16 cellular contexts compared by ENCODE assay signal in genomic region chr11:93541154-93541553, GRCh38. TPM values are rescaled to one million over a fixed set of nuclear protein-coding genes. Genes with fewer than 3 reads are reported as not detected.
DNase-seq lines count a peak whose midpoint lies in the region; ATAC-seq and TF ChIP-seq lines count a peak whose summit lies in the region.
"Had no signal": no experiment of that assay in that cellular context is flagged by ENCODE, and none has a peak within 500 bp of the region (broad histone marks: within the 10 kb centered on the region; RNA-seq: fewer than 3 reads in every experiment).

No MANE protein-coding gene starts in this region.

- peaks cover 12 to 19% (median 15%) of the 10 kb centered on the region in 3 donors for H3K4me1 Mint-ChIP-seq in IgD-negative memory B cell

- intact Hi-C loops in heart left ventricle (cut with DNase I) (loop anchor here in 9 of 10 donors (5.0 to 10.0 kb wide), 8 partner anchors 59 to 596 kb away; no protein-coding TSS in a partner anchor), left ventricle myocardium superior (cut with micrococcal nuclease) (loop anchor here (10.0 kb wide), 1 partner anchor 114 kb away; no protein-coding TSS in a partner anchor), breast epithelium (cut with DNase I; ENCODE audit: low total_unique reads) (no loop called here), esophagus muscularis mucosa (cut with DNase I) (no loop called here)

- H3K27ac ChIP-seq in heart left ventricle: peak overlapping the region in 10 of 12 donors; percentile 80 to 96 (median 88)
- H3K27ac ChIP-seq in breast epithelium: peak overlapping the region; percentile 30 to 93
- H3K27ac ChIP-seq in suprapubic skin: peak overlapping the region; percentile 90
- peak overlapping the region in 2 of 4 donors; percentile 84 to 88 for H3K27ac ChIP-seq in esophagus muscularis mucosa (replicated peaks in 1 of 4)

- TF ChIP-seq CTCF in heart left ventricle (IDR thresholded peaks at IDR 0.05): no peak
- TF ChIP-seq CTCF in breast epithelium (IDR thresholded peaks at IDR 0.05): no peak
- no peak for TF ChIP-seq CTCF in suprapubic skin (IDR thresholded peaks at IDR 0.05)
- TF ChIP-seq CTCF in esophagus muscularis mucosa (IDR thresholded peaks at IDR 0.05): no peak

- no peak overlapping the region for H3K27ac Mint-ChIP-seq in IgD-negative memory B cell

- H3K4me3 ChIP-seq in heart left ventricle: no peak overlapping the region
- no peak overlapping the region for H3K4me3 ChIP-seq in breast epithelium
- no peak overlapping the region for H3K4me3 ChIP-seq in suprapubic skin
- no peak overlapping the region for H3K4me3 ChIP-seq in esophagus muscularis mucosa
- H3K4me3 ChIP-seq: ovary had no signal

- no peaks in the 10 kb centered on the region for H3K36me3 ChIP-seq in heart left ventricle
- no peaks in the 10 kb centered on the region for H3K36me3 ChIP-seq in breast epithelium
- no peaks in the 10 kb centered on the region for H3K36me3 ChIP-seq in suprapubic skin
- H3K36me3 ChIP-seq in esophagus muscularis mucosa: no peaks in the 10 kb centered on the region
- H3K36me3 ChIP-seq: ovary, Peyer's patch had no signal

- H3K4me3 Mint-ChIP-seq in IgD-negative memory B cell: peak overlapping the region in 3 of 4 donors; percentile 1 to 85 (median 63)

- ATAC-seq in heart left ventricle (no peak), left ventricle myocardium superior (no peak), HG03354 (IDR thresholded peaks at IDR 0.05; ENCODE audit: poor library complexity, severe bottlenecking, unreplicated experiment) (no peak)

- H3K36me3 Mint-ChIP-seq in IgD-negative memory B cell: no peaks in the 10 kb centered on the region

- peaks cover 0 to 68% (median 47%) of the 10 kb centered on the region in 12 donors for H3K4me1 ChIP-seq in heart left ventricle
- H3K4me1 ChIP-seq in breast epithelium: peaks cover 0 to 9% of the 10 kb centered on the region in 2 donors
- peaks cover 57% of the 10 kb centered on the region for H3K4me1 ChIP-seq in suprapubic skin
- H3K4me1 ChIP-seq in esophagus muscularis mucosa: peaks cover 30 to 60% (median 49%) of the 10 kb centered on the region in 4 donors

- TF ChIP-seq POLR2A in heart left ventricle (IDR thresholded peaks at IDR 0.05) (no peak), breast epithelium (IDR thresholded peaks at IDR 0.05) (no peak), suprapubic skin (IDR thresholded peaks at IDR 0.05) (no peak), esophagus muscularis mucosa (IDR thresholded peaks at IDR 0.05; ENCODE audit: low read depth) (no peak)

- no peaks in the 10 kb centered on the region for H3K27me3 Mint-ChIP-seq in IgD-negative memory B cell

- H3K27me3 ChIP-seq in heart left ventricle: no peaks in the 10 kb centered on the region
- no peaks in the 10 kb centered on the region for H3K27me3 ChIP-seq in breast epithelium
- H3K27me3 ChIP-seq in suprapubic skin: no peaks in the 10 kb centered on the region
- H3K27me3 ChIP-seq in esophagus muscularis mucosa: no peaks in the 10 kb centered on the region
- H3K27me3 ChIP-seq: ovary, Peyer's patch had no signal

- no peak for DNase-seq in heart left ventricle
- no peak for DNase-seq in left ventricle myocardium superior
- DNase-seq in breast epithelium (ENCODE audit: low spot score in 2 of 2): no peak
- DNase-seq in suprapubic skin (ENCODE audit: low spot score in 2 of 2): no peak
- no peak for DNase-seq in HPDE6-E6E7 (ENCODE audit: extremely low spot score)
- no peak for DNase-seq in esophagus muscularis mucosa (ENCODE audit: extremely low spot score)
- DNase-seq: activated gamma-delta T cell treated with Interleukin-2 at 50 U/mL for 16 hours; aorta; DMS 273 treated with DMSO at 0.1 percent for 48 hours; left colon; NCI-H1105 treated with DMSO at 0.1 percent for 48 hours; ovary; Peyer's patch; stimulated activated CD4-positive, alpha-beta T cell treated with anti-CD3 and anti-CD28 coated beads, Interleukin-2, amount 100 ng/mL, for 48 hours had no signal

- WGBS in heart left ventricle, 4 donors: 98 to 100% (median 99%) methylated on average over 1 of the region's 1 CpG
- WGBS in suprapubic skin: 79% methylated on average over 1 of the region's 1 CpG
- WGBS in esophagus muscularis mucosa: 100% methylated on average over 1 of the region's 1 CpG

- no peaks in the 10 kb centered on the region for H3K9me3 ChIP-seq in heart left ventricle
- no peaks in the 10 kb centered on the region for H3K9me3 ChIP-seq in breast epithelium
- H3K9me3 ChIP-seq in suprapubic skin: no peaks in the 10 kb centered on the region
- H3K9me3 ChIP-seq in esophagus muscularis mucosa: no peaks in the 10 kb centered on the region
- H3K9me3 ChIP-seq: ovary, Peyer's patch had no signal

- TF ChIP-seq EP300 in suprapubic skin (IDR thresholded peaks at IDR 0.05) (no peak), esophagus muscularis mucosa (IDR thresholded peaks at IDR 0.05) (no peak)

- no peaks in the 10 kb centered on the region for H3K9me3 Mint-ChIP-seq in IgD-negative memory B cell

RNA-seq across cellular contexts. Expression of gene SMCO4, which starts 2.0 kb away (rescaled TPM):
- total RNA-seq in heart left ventricle (10 to 100 TPM; 28.5 to 71.7 (median 52.5) TPM), left ventricle myocardium superior (50.7 TPM), breast epithelium (10 to 100 TPM; 13.4 to 64.4 (median 21.0) TPM), suprapubic skin (10 to 100 TPM; 12.1 to 53.1 (median 26.9) TPM), esophagus muscularis mucosa (10 to 100 TPM in 2 of 4 donors, 1 to 10 TPM in 2; 6.2 to 18.6 (median 10.3) TPM)
- polyA plus RNA-seq in heart left ventricle (10 to 100 TPM; 39.7 to 81.4 TPM), IgD-negative memory B cell (8.0 TPM)

Comparison
In these comparisons a context has a peak if more than half of its experiments do, and no peak if none do; other contexts are left out.
1. intact Hi-C loops: an anchor here in heart left ventricle (5.0 to 10.0 kb wide) and left ventricle myocardium superior (10.0 kb wide); none called in breast epithelium and esophagus muscularis mucosa.